ENCODE assay signal across 11 cellular contexts in the genomic region with DNA sequence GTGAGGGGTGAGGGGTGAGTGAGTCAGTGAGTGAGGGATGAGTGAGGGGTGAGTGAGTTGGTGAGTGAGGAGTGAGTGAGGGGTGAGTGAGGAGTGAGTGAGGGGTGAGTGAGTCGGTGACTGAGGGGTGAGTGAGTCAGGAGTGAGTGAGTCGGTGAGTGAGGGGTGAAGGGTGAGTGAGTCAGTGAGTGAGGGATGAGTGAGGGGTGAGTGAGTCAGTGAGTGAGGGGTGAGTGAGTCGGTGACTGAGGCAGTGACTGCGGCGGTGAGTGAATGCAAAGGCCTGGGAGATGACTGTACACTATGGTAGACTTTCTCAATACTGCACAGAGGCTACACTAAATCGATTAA. TPM values are rescaled to one million over a fixed set of nuclear protein-coding genes. Genes with fewer than 3 reads are reported as not detected.
DNase-seq lines count a peak whose midpoint lies in the region; ATAC-seq and TF ChIP-seq lines count a peak whose summit lies in the region.
"Had no signal": no experiment of that assay in that cellular context is flagged by ENCODE, and none has a peak within 500 bp of the region (broad histone marks: within the 10 kb centered on the region; RNA-seq: fewer than 3 reads in every experiment).

No MANE protein-coding gene starts in this region.

- no peak overlapping the region for H3K4me3 ChIP-seq in upper lobe of right lung
- H3K4me3 ChIP-seq: psoas muscle, tibial nerve had no signal

- peak; percentile 51 for DNase-seq in activated CD8-positive, alpha-beta memory T cell treated with anti-CD3 and anti-CD28 coated beads, Interleukin-2, amount 50 U/mL, for 24 hours (ENCODE audit: extremely low read depth)
- no peak for DNase-seq in activated CD8-positive, alpha-beta memory T cell treated with anti-CD3 and anti-CD28 coated beads for 24 hours
- peak; percentile 78 for DNase-seq in activated CD8-positive, alpha-beta memory T cell treated with anti-CD3 and anti-CD28 coated beads, Interleukin-2, amount 50 U/mL, for 48 hours
- peak in 1 of 2 donors; percentile 32 for DNase-seq in foreskin keratinocyte
- no peak for DNase-seq in upper lobe of right lung
- DNase-seq in hepatic stellate cell (ENCODE audit: low spot score): no peak
- DNase-seq: AML-193, psoas muscle had no signal

- intact Hi-C loops in upper lobe of right lung (cut with DNase I): no loop called here

- H3K9me3 Mint-ChIP-seq in stimulated activated memory B cell treated with anti-CD40 and anti-IgM and Interleukin-4, amounts not matched to agents 10 μg/mL and 1 μg/mL and 100 μg/mL, for 72 hours: peaks cover 6% of the 10 kb centered on the region

- no peak for TF ChIP-seq CTCF in foreskin keratinocyte (conservative IDR thresholded peaks at IDR 0.05)
- no peak for TF ChIP-seq CTCF in upper lobe of right lung (IDR thresholded peaks at IDR 0.05)

- H3K4me1 ChIP-seq in foreskin keratinocyte (no peaks in the 10 kb centered on the region), upper lobe of right lung (peaks cover 9% of the 10 kb centered on the region)

- no peaks in the 10 kb centered on the region for H3K27me3 ChIP-seq in foreskin keratinocyte
- no peaks in the 10 kb centered on the region for H3K27me3 ChIP-seq in upper lobe of right lung
- H3K27me3 ChIP-seq: tibial nerve had no signal

- peaks cover 43% of the 10 kb centered on the region for H3K36me3 Mint-ChIP-seq in stimulated activated memory B cell treated with anti-CD40 and anti-IgM and Interleukin-4, amounts not matched to agents 10 μg/mL and 1 μg/mL and 100 μg/mL, for 72 hours

- peaks cover 46% of the 10 kb centered on the region for H3K4me1 Mint-ChIP-seq in stimulated activated memory B cell treated with anti-CD40 and anti-IgM and Interleukin-4, amounts not matched to agents 10 μg/mL and 1 μg/mL and 100 μg/mL, for 72 hours

- H3K9me3 ChIP-seq in upper lobe of right lung: no peaks in the 10 kb centered on the region
- H3K9me3 ChIP-seq: psoas muscle, tibial nerve had no signal

- no peak overlapping the region for H3K27ac ChIP-seq in foreskin keratinocyte
- no peak overlapping the region for H3K27ac ChIP-seq in upper lobe of right lung
- H3K27ac ChIP-seq: psoas muscle, tibial nerve had no signal

- peak overlapping the region; percentile 52 for H3K27ac Mint-ChIP-seq in stimulated activated memory B cell treated with anti-CD40 and anti-IgM and Interleukin-4, amounts not matched to agents 10 μg/mL and 1 μg/mL and 100 μg/mL, for 72 hours

- no peaks in the 10 kb centered on the region for H3K36me3 ChIP-seq in upper lobe of right lung

- no peaks in the 10 kb centered on the region for H3K27me3 Mint-ChIP-seq in stimulated activated memory B cell treated with anti-CD40 and anti-IgM and Interleukin-4, amounts not matched to agents 10 μg/mL and 1 μg/mL and 100 μg/mL, for 72 hours

- ATAC-seq in foreskin keratinocyte (peak; percentile 56), upper lobe of right lung (no peak), GM18858 (IDR thresholded peaks at IDR 0.05; ENCODE audit: unreplicated experiment) (no peak)
- no peak for ATAC-seq in stimulated activated memory B cell treated with anti-CD40 and anti-IgM and Interleukin-4, amounts not matched to agents 10 μg/mL and 1 μg/mL and 100 μg/mL, for 72 hours

- H3K4me3 Mint-ChIP-seq in stimulated activated memory B cell treated with anti-CD40 and anti-IgM and Interleukin-4, amounts not matched to agents 10 μg/mL and 1 μg/mL and 100 μg/mL, for 72 hours: no peak overlapping the region

RNA-seq across cellular contexts. Expression of a gene that starts 16.6 kb away (rescaled TPM):
- total RNA-seq in foreskin keratinocyte: 73.7 and 85.6 TPM in 2 replicates
- 72.4 and 74.7 TPM in 2 replicates for polyA plus RNA-seq in foreskin keratinocyte
- total RNA-seq in upper lobe of right lung: 46.1 TPM

RNA-seq across cellular contexts. Expression of a gene that starts 17.1 kb away (rescaled TPM):
- 43.0 and 48.4 TPM in 2 replicates for total RNA-seq in foreskin keratinocyte
- 53.9 and 59.1 TPM in 2 replicates for polyA plus RNA-seq in foreskin keratinocyte
- 72.0 TPM for total RNA-seq in upper lobe of right lung

Comparison
In these comparisons a context has a peak if more than half of its experiments do, and no peak if none do; other contexts are left out.
1. DNase-seq: peak in activated CD8-positive, alpha-beta memory T cell treated with anti-CD3 and anti-CD28 coated beads, Interleukin-2, amount 50 U/mL, for 24 hours (single experiment) and activated CD8-positive, alpha-beta memory T cell treated with anti-CD3 and anti-CD28 coated beads, Interleukin-2, amount 50 U/mL, for 48 hours (single experiment); none in activated CD8-positive, alpha-beta memory T cell treated with anti-CD3 and anti-CD28 coated beads for 24 hours (single experiment), upper lobe of right lung (single experiment) and hepatic stellate cell (single experiment).